In the genomic region with DNA sequence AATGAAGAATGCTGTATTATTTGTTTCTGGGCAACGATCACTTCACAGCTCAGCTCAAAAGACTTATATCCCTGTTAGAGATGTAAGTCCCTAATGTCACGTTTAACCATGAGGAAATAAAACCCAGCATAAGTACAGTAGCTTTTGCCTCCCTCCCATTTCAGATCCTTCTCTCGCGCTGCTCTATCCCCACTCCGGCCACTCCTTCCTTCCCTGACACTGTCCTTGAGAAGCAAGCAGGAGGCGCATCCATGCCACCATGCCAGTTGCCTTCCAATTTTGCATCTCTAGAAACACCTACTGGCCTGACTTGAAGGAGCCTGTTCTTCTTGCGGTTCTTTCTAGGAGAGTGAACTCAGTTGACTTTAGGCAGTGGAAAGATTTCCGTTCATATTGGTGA, we compare ENCODE assay signal across 28 cellular contexts. TPM values are rescaled to one million over a fixed set of nuclear protein-coding genes. Genes with fewer than 3 reads are reported as not detected.
DNase-seq lines count a peak whose midpoint lies in the region; ATAC-seq and TF ChIP-seq lines count a peak whose summit lies in the region.
"Had no signal": no experiment of that assay in that cellular context is flagged by ENCODE, and none has a peak within 500 bp of the region (broad histone marks: within the 10 kb centered on the region; RNA-seq: fewer than 3 reads in every experiment).

No MANE protein-coding gene starts in this region.

- ATAC-seq in right lobe of liver: no peak
- ATAC-seq in thoracic aorta (ENCODE audit: insufficient number of reproducible peaks, low FRiP score, low read depth): no peak
- ATAC-seq in GM21737 (IDR thresholded peaks at IDR 0.05; ENCODE audit: unreplicated experiment): no peak
- ATAC-seq: Panc1 had no signal

- 75% methylated on average over 7 of the region's 8 CpGs for WGBS in right lobe of liver (ENCODE audit: insufficient coverage, low coverage, low lambda C conversion rate, missing lambda C conversion rate)

- peaks cover 18 to 38% of the 10 kb centered on the region in 2 donors for H3K4me1 ChIP-seq in ascending aorta
- no peaks in the 10 kb centered on the region for H3K4me1 ChIP-seq in right lobe of liver
- H3K4me1 ChIP-seq in thoracic aorta (ENCODE audit: control insufficient read depth in 1 of 2, low read depth in 2 of 2): peaks cover 22 to 48% of the 10 kb centered on the region in 2 donors
- H3K4me1 ChIP-seq: colonic mucosa, spleen had no signal

- peak overlapping the region; percentile 68 for H3K4me3 ChIP-seq in AG10803 (ENCODE audit: low read length)
- peak overlapping the region; percentile 45 to 62 for H3K4me3 ChIP-seq in ascending aorta
- peak overlapping the region in 2 of 3 donors; percentile 31 to 32 for H3K4me3 ChIP-seq in right lobe of liver
- peak overlapping the region; percentile 73 for H3K4me3 ChIP-seq in thoracic aorta
- H3K4me3 ChIP-seq: colonic mucosa, lung, spleen had no signal

- no peaks in the 10 kb centered on the region for H3K9me3 ChIP-seq in ascending aorta
- no peaks in the 10 kb centered on the region for H3K9me3 ChIP-seq in right lobe of liver
- no peaks in the 10 kb centered on the region for H3K9me3 ChIP-seq in thoracic aorta
- H3K9me3 ChIP-seq: colonic mucosa, spleen, tibial nerve had no signal

- no peak for TF ChIP-seq POLR2A in right lobe of liver (IDR thresholded peaks at IDR 0.05)

- H3K27me3 ChIP-seq in ascending aorta: no peaks in the 10 kb centered on the region
- H3K27me3 ChIP-seq in right lobe of liver: no peaks in the 10 kb centered on the region
- no peaks in the 10 kb centered on the region for H3K27me3 ChIP-seq in thoracic aorta (replicated peaks; ENCODE audit: insufficient read depth)
- H3K27me3 ChIP-seq: brain microvascular endothelial cell, colonic mucosa, tibial nerve had no signal

- peak; percentile 25 for DNase-seq in AG10803 (ENCODE audit: low read depth)
- no peak for DNase-seq in ascending aorta (ENCODE audit: low spot score in 2 of 2)
- DNase-seq in right lobe of liver: no peak
- no peak for DNase-seq in thoracic aorta (ENCODE audit: low spot score)
- no peak for DNase-seq in C1 segment of cervical spinal cord (lab: John Stamatoyannopoulos, UW)
- DNase-seq in Kasumi-1 (lab: John Stamatoyannopoulos, UW): no peak
- DNase-seq: activated CD4-positive, alpha-beta T cell treated with anti-CD3 and anti-CD28 coated beads for 4 hours; activated naive CD8-positive, alpha-beta T cell treated with anti-CD3 and anti-CD28 coated beads, Interleukin-2, amount 10 ng/mL, durations not matched to agents 7 days and 5 days; brain microvascular endothelial cell; CD4-positive, alpha-beta T cell; colonic mucosa; DMS 273 treated with DMSO at 0.1 percent for 48 hours; H7; hippocampal formation; NCI-H1417; NCI-H2081 treated with DMSO at 0.1 percent for 48 hours; NK-92 treated with Interleukin-12 subunit alpha and Interleukin-12 subunit beta, amount 100 ng/mL, for 24 hours; spleen; stimulated activated CD4-positive, alpha-beta T cell treated with anti-CD3 and anti-CD28 coated beads, Interleukin-4, amount 100 ng/mL, for 24 hours; stimulated activated naive CD4-positive, alpha-beta T cell treated with Interleukin-2 at 50 U/mL for 16 hours had no signal

- H3K36me3 ChIP-seq in ascending aorta (no peaks in the 10 kb centered on the region), right lobe of liver (no peaks in the 10 kb centered on the region), thoracic aorta (no peaks in the 10 kb centered on the region)
- H3K36me3 ChIP-seq: brain microvascular endothelial cell, colonic mucosa, spleen, tibial nerve had no signal

- intact Hi-C loops in ascending aorta (cut with DNase I) (loop anchor here (5.0 kb wide), 2 partner anchors 230 to 535 kb away; partner anchors contain the start of genes MTPN and WDR91), right lobe of liver (cut with DNase I) (no loop called here)

- H3K27ac ChIP-seq in ascending aorta (peak overlapping the region; percentile 91 to 94), right lobe of liver (peak overlapping the region in 1 of 3 donors; percentile 34), thoracic aorta (peak overlapping the region; percentile 66 to 97)
- H3K27ac ChIP-seq: colonic mucosa, HL-60, spleen had no signal

- TF ChIP-seq CTCF in AG10803 (conservative IDR thresholded peaks at IDR 0.05; ENCODE audit: low read length) (no peak; the same call in 1 of the 2 replicates), ascending aorta (IDR thresholded peaks at IDR 0.05) (no peak), right lobe of liver (IDR thresholded peaks at IDR 0.05) (no peak), thoracic aorta (IDR thresholded peaks at IDR 0.05) (no peak)

RNA-seq across cellular contexts. Expression of gene FAM180A, which starts 1.2 kb away (rescaled TPM):
- total RNA-seq in ascending aorta (121 TPM), right lobe of liver (10 to 100 TPM in 1 of 6 experiments, 1 to 10 TPM in 5; 2.8 to 14.9 (median 6.4) TPM), thoracic aorta (100 to 1,000 TPM in 1 of 2 donors, 10 to 100 TPM in 1; 79.1 to 133 TPM)
- total RNA-seq: activated naive CD8-positive, alpha-beta T cell treated with anti-CD3 and anti-CD28 coated beads, Interleukin-2, amount 10 ng/mL, durations not matched to agents 7 days and 5 days; CD4-positive, alpha-beta T cell; H7; NCI-H460; SK-MEL-5; T-helper 1 cell treated with Interleukin-12 subunit alpha and Interleukin-12 subunit beta and Interleukin-4 antibody, amounts not matched to agents 30 ng/mL and 1 ng/mL, for 36 hours had no signal

RNA-seq across cellular contexts. Expression of gene SLC13A4, which starts 19.4 kb away (rescaled TPM):
- total RNA-seq in ascending aorta: 0.21 TPM
- total RNA-seq in right lobe of liver: under 1 TPM in 4 of 6 experiments, not detected in 2; 0.09 to 0.25 (median 0.18) TPM
- total RNA-seq in thoracic aorta: 1 to 10 TPM; 2.0 to 2.1 TPM
- total RNA-seq: activated naive CD8-positive, alpha-beta T cell treated with anti-CD3 and anti-CD28 coated beads, Interleukin-2, amount 10 ng/mL, durations not matched to agents 7 days and 5 days; CD4-positive, alpha-beta T cell; colonic mucosa; NCI-H460; T-helper 1 cell treated with Interleukin-12 subunit alpha and Interleukin-12 subunit beta and Interleukin-4 antibody, amounts not matched to agents 30 ng/mL and 1 ng/mL, for 36 hours; tibial nerve had no signal
